ENCODE assay signal across 27 cellular contexts in the genomic region with DNA sequence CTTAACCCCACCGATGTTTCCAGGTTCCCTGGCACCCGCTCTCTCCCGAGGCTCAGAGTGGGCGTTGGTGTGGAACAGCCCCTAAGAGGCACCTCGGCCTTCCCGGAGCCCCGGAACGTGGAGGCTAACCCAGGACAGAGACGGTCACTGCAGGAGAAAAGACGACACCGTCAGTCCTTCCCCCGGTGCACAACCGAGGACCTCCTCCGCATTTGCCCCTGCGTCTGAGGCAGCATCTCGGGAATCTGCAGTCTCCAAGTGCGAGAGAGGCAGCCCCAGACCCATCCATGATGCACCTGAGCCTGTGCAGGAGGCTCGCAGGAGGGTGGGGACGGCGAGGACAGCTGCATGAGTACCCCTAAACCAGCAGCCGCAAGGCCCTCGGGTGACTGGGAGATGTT.
"Had no signal": no experiment of that assay in that cellular context is flagged by ENCODE, and none has a peak within 500 bp of the region (broad histone marks: within the 10 kb centered on the region; RNA-seq: fewer than 3 reads in every experiment).

No MANE protein-coding gene starts in this region.

- H3K4me3 ChIP-seq: ascending aorta, breast epithelium, cardiac muscle cell, esophagus squamous epithelium, gastroesophageal sphincter had no signal

- H3K36me3 ChIP-seq: ascending aorta, breast epithelium, cardiac muscle cell, esophagus squamous epithelium, gastroesophageal sphincter had no signal

- H3K36me3 Mint-ChIP-seq: activated CD4-positive, alpha-beta memory T cell treated with anti-CD3 and anti-CD28 coated beads for 36 hours; activated CD8-positive, alpha-beta memory T cell treated with anti-CD3 and anti-CD28 coated beads, Interleukin-2, amount 10 ng/mL, durations not matched to agents 7 days and 5 days; activated naive CD4-positive, alpha-beta T cell treated with anti-CD3 and anti-CD28 coated beads, Interleukin-2, amount 10 ng/mL, durations not matched to agents 7 days and 5 days; activated naive CD4-positive, alpha-beta T cell treated with anti-CD3 and anti-CD28 coated beads, Interleukin-2, amount 50 U/mL, for 72 hours; activated naive CD8-positive, alpha-beta T cell treated with anti-CD3 and anti-CD28 coated beads, Interleukin-2, amount 10 ng/mL, durations not matched to agents 7 days and 5 days; brain had no signal

- H3K27me3 ChIP-seq: ascending aorta, cardiac muscle cell had no signal

- H3K4me3 Mint-ChIP-seq: activated CD4-positive, alpha-beta memory T cell treated with anti-CD3 and anti-CD28 coated beads for 36 hours; activated CD4-positive, alpha-beta T cell treated with anti-CD3 and anti-CD28 coated beads for 36 hours; activated CD4-positive, alpha-beta T cell treated with anti-CD3 and anti-CD28 coated beads, Interleukin-2, amount 10 ng/mL, durations not matched to agents 24 days and 14 days; activated CD8-positive, alpha-beta memory T cell treated with anti-CD3 and anti-CD28 coated beads, Interleukin-2, amount 10 ng/mL, durations not matched to agents 7 days and 5 days; activated CD8-positive, alpha-beta T cell treated with anti-CD3 and anti-CD28 coated beads, Interleukin-2, amount 10 ng/mL, durations not matched to agents 7 days and 5 days; activated naive CD4-positive, alpha-beta T cell treated with anti-CD3 and anti-CD28 coated beads, Interleukin-2, amount 10 ng/mL, durations not matched to agents 7 days and 5 days; activated naive CD8-positive, alpha-beta T cell treated with anti-CD3 and anti-CD28 coated beads, Interleukin-2, amount 10 ng/mL, durations not matched to agents 7 days and 5 days; activated T-cell treated with anti-CD3 and anti-CD28 coated beads, Interleukin-2, amount 50 U/mL, for 72 hours; brain; central memory CD8-positive, alpha-beta T cell; T-helper 17 cell; T-helper 2 cell treated with Interferon-gamma antibody and Interleukin-4, amounts not matched to agents 5 μg/mL and 100 μg/mL, for 36 hours had no signal

- H3K4me1 ChIP-seq: ascending aorta, breast epithelium, esophagus squamous epithelium, gastroesophageal sphincter had no signal

- DNase-seq: activated CD4-positive, alpha-beta memory T cell treated with anti-CD3 and anti-CD28 coated beads for 36 hours; activated CD4-positive, alpha-beta T cell treated with anti-CD3 and anti-CD28 coated beads for 36 hours; activated CD4-positive, alpha-beta T cell treated with anti-CD3 and anti-CD28 coated beads, Interleukin-2, amount 10 ng/mL, durations not matched to agents 24 days and 14 days; activated CD4-positive, CD25-positive, alpha-beta regulatory T cell; activated CD4-positive, CD25-positive, alpha-beta regulatory T cell treated with anti-CD3 and anti-CD28 coated beads, Interleukin-2, amount 50 U/mL, for 72 hours; activated CD8-positive, alpha-beta memory T cell treated with anti-CD3 and anti-CD28 coated beads, Interleukin-2, amount 10 ng/mL, durations not matched to agents 7 days and 5 days; activated CD8-positive, alpha-beta memory T cell treated with anti-CD3 and anti-CD28 coated beads, Interleukin-2, amount 50 U/mL, for 4 hours; activated CD8-positive, alpha-beta T cell treated with anti-CD3 and anti-CD28 coated beads, Interleukin-2, amount 10 ng/mL, durations not matched to agents 7 days and 5 days; activated naive CD4-positive, alpha-beta T cell treated with anti-CD3 and anti-CD28 coated beads, Interleukin-2, amount 10 ng/mL, durations not matched to agents 7 days and 5 days; activated naive CD8-positive, alpha-beta T cell treated with anti-CD3 and anti-CD28 coated beads, Interleukin-2, amount 10 ng/mL, durations not matched to agents 7 days and 5 days; activated T-cell treated with anti-CD3 and anti-CD28 coated beads, Interleukin-2, amount 50 U/mL, for 1 hour; activated T-cell treated with anti-CD3 and anti-CD28 coated beads, Interleukin-2, amount 50 U/mL, for 72 hours; effector CD8-positive, alpha-beta T cell; esophagus squamous epithelium; foreskin melanocyte; T-helper 1 cell; T-helper 17 cell; T1000 had no signal

- H3K27ac Mint-ChIP-seq: activated CD4-positive, alpha-beta memory T cell treated with anti-CD3 and anti-CD28 coated beads for 36 hours; activated CD4-positive, alpha-beta T cell treated with anti-CD3 and anti-CD28 coated beads for 36 hours; activated CD4-positive, alpha-beta T cell treated with anti-CD3 and anti-CD28 coated beads, Interleukin-2, amount 10 ng/mL, durations not matched to agents 24 days and 14 days; activated CD8-positive, alpha-beta memory T cell treated with anti-CD3 and anti-CD28 coated beads, Interleukin-2, amount 10 ng/mL, durations not matched to agents 7 days and 5 days; activated CD8-positive, alpha-beta T cell treated with anti-CD3 and anti-CD28 coated beads, Interleukin-2, amount 10 ng/mL, durations not matched to agents 7 days and 5 days; activated naive CD4-positive, alpha-beta T cell treated with anti-CD3 and anti-CD28 coated beads, Interleukin-2, amount 10 ng/mL, durations not matched to agents 7 days and 5 days; activated naive CD4-positive, alpha-beta T cell treated with anti-CD3 and anti-CD28 coated beads, Interleukin-2, amount 50 U/mL, for 72 hours; activated naive CD8-positive, alpha-beta T cell treated with anti-CD3 and anti-CD28 coated beads, Interleukin-2, amount 10 ng/mL, durations not matched to agents 7 days and 5 days; activated T-cell treated with anti-CD3 and anti-CD28 coated beads, Interleukin-2, amount 50 U/mL, for 72 hours; T-helper 17 cell; T-helper 2 cell treated with Interferon-gamma antibody and Interleukin-4, amounts not matched to agents 5 μg/mL and 100 μg/mL, for 36 hours had no signal

- H3K4me1 Mint-ChIP-seq: activated CD4-positive, alpha-beta T cell treated with anti-CD3 and anti-CD28 coated beads for 36 hours; activated CD4-positive, alpha-beta T cell treated with anti-CD3 and anti-CD28 coated beads, Interleukin-2, amount 10 ng/mL, durations not matched to agents 24 days and 14 days; activated CD8-positive, alpha-beta memory T cell treated with anti-CD3 and anti-CD28 coated beads, Interleukin-2, amount 10 ng/mL, durations not matched to agents 7 days and 5 days; activated naive CD4-positive, alpha-beta T cell treated with anti-CD3 and anti-CD28 coated beads, Interleukin-2, amount 10 ng/mL, durations not matched to agents 7 days and 5 days; activated naive CD8-positive, alpha-beta T cell treated with anti-CD3 and anti-CD28 coated beads, Interleukin-2, amount 10 ng/mL, durations not matched to agents 7 days and 5 days; central memory CD8-positive, alpha-beta T cell; T-helper 17 cell had no signal

- H3K9me3 ChIP-seq: ascending aorta, breast epithelium, esophagus squamous epithelium, gastroesophageal sphincter had no signal

- H3K27me3 Mint-ChIP-seq: activated CD4-positive, alpha-beta memory T cell treated with anti-CD3 and anti-CD28 coated beads for 36 hours; activated CD4-positive, alpha-beta T cell treated with anti-CD3 and anti-CD28 coated beads for 36 hours; activated CD4-positive, alpha-beta T cell treated with anti-CD3 and anti-CD28 coated beads, Interleukin-2, amount 10 ng/mL, durations not matched to agents 24 days and 14 days; activated CD8-positive, alpha-beta memory T cell treated with anti-CD3 and anti-CD28 coated beads, Interleukin-2, amount 10 ng/mL, durations not matched to agents 7 days and 5 days; activated naive CD4-positive, alpha-beta T cell treated with anti-CD3 and anti-CD28 coated beads, Interleukin-2, amount 10 ng/mL, durations not matched to agents 7 days and 5 days; activated naive CD8-positive, alpha-beta T cell treated with anti-CD3 and anti-CD28 coated beads, Interleukin-2, amount 10 ng/mL, durations not matched to agents 7 days and 5 days had no signal

- H3K9me3 Mint-ChIP-seq: activated CD4-positive, alpha-beta memory T cell treated with anti-CD3 and anti-CD28 coated beads for 36 hours; activated CD4-positive, alpha-beta T cell treated with anti-CD3 and anti-CD28 coated beads, Interleukin-2, amount 10 ng/mL, durations not matched to agents 24 days and 14 days; activated naive CD4-positive, alpha-beta T cell treated with anti-CD3 and anti-CD28 coated beads, Interleukin-2, amount 10 ng/mL, durations not matched to agents 7 days and 5 days; activated naive CD4-positive, alpha-beta T cell treated with anti-CD3 and anti-CD28 coated beads, Interleukin-2, amount 50 U/mL, for 72 hours; activated naive CD8-positive, alpha-beta T cell treated with anti-CD3 and anti-CD28 coated beads, Interleukin-2, amount 10 ng/mL, durations not matched to agents 7 days and 5 days; activated T-cell treated with anti-CD3 and anti-CD28 coated beads, Interleukin-2, amount 50 U/mL, for 72 hours; central memory CD8-positive, alpha-beta T cell; T-helper 2 cell treated with Interferon-gamma antibody and Interleukin-4, amounts not matched to agents 5 μg/mL and 100 μg/mL, for 36 hours had no signal

- H3K27ac ChIP-seq: ascending aorta, breast epithelium, cardiac muscle cell, epithelial cell of prostate, esophagus squamous epithelium, gastroesophageal sphincter had no signal
